9 cellular contexts compared by ENCODE assay signal in genomic region chr12:26473291-26473690, GRCh38.
DNase-seq lines count a peak whose midpoint lies in the region; ATAC-seq and TF ChIP-seq lines count a peak whose summit lies in the region.
"Had no signal": no experiment of that assay in that cellular context is flagged by ENCODE, and none has a peak within 500 bp of the region (broad histone marks: within the 10 kb centered on the region; RNA-seq: fewer than 3 reads in every experiment).

No MANE protein-coding gene starts in this region.

- H3K4me3 Mint-ChIP-seq in CD4-positive, CD25-positive, alpha-beta regulatory T cell: no peak overlapping the region
- no peak overlapping the region for H3K4me3 Mint-ChIP-seq in Caco-2 (ENCODE audit: unreplicated experiment)

- H3K4me1 Mint-ChIP-seq in CD4-positive, CD25-positive, alpha-beta regulatory T cell: peaks cover 0 to 12% (median 3%) of the 10 kb centered on the region in 4 donors
- no peaks in the 10 kb centered on the region for H3K4me1 Mint-ChIP-seq in Caco-2 (ENCODE audit: low read depth, unreplicated experiment)

- DNase-seq in CD4-positive, CD25-positive, alpha-beta regulatory T cell: no peak
- DNase-seq in amniotic epithelial cell (ENCODE audit: low read depth) (peak; percentile 13), NCI-H1105 treated with DMSO at 0.1 percent for 48 hours (lab: John Stamatoyannopoulos, UW) (no peak), ascending aorta (ENCODE audit: low spot score in 2 of 2) (no peak), Caco-2 (no peak)
- DNase-seq in activated CD4-positive, alpha-beta T cell treated with anti-CD3 and anti-CD28 coated beads for 48 hours: no peak
- DNase-seq: tibial artery had no signal

- CTCF ChIA-PET in Caco-2 (lab: Charles Lee): no interaction called here

- TF ChIP-seq CTCF in ascending aorta (IDR thresholded peaks at IDR 0.05) (no peak), Caco-2 (IDR thresholded peaks at IDR 0.05; ENCODE audit: insufficient read depth in 1 of 2, low read depth in 1 of 2, low read length in 1 of 2, severe bottlenecking in 1 of 2, unreplicated experiment in 1 of 2) (no peak)

- POLR2A ChIA-PET in Caco-2 (lab: Charles Lee): no interaction called here

- H3K9me3 Mint-ChIP-seq in CD4-positive, CD25-positive, alpha-beta regulatory T cell: no peaks in the 10 kb centered on the region
- peaks cover 19% of the 10 kb centered on the region for H3K9me3 Mint-ChIP-seq in Caco-2 (ENCODE audit: unreplicated experiment)

- H3K36me3 ChIP-seq in CD4-positive, CD25-positive, alpha-beta regulatory T cell (ENCODE audit: control insufficient read depth, insufficient read depth, low read length): peaks cover 20% of the 10 kb centered on the region
- H3K36me3 ChIP-seq in ascending aorta (peaks cover 0 to 16% of the 10 kb centered on the region in 2 donors), Caco-2 (ENCODE audit: control insufficient read depth, insufficient read depth, low read length) (no peaks in the 10 kb centered on the region)

- no peak overlapping the region for H3K27ac ChIP-seq in CD4-positive, CD25-positive, alpha-beta regulatory T cell (ENCODE audit: insufficient read depth, low read length, poor library complexity, severe bottlenecking)
- no peak overlapping the region for H3K27ac ChIP-seq in ascending aorta
- H3K27ac ChIP-seq: tibial artery had no signal

- no peaks in the 10 kb centered on the region for H3K9me3 ChIP-seq in CD4-positive, CD25-positive, alpha-beta regulatory T cell (ENCODE audit: control insufficient read depth in 2 of 2, low read length in 2 of 2)
- no peaks in the 10 kb centered on the region for H3K9me3 ChIP-seq in ascending aorta
- no peaks in the 10 kb centered on the region for H3K9me3 ChIP-seq in Caco-2
- H3K9me3 ChIP-seq: tibial artery had no signal

- peak; percentile 57 to 62 for ATAC-seq in CD4-positive, CD25-positive, alpha-beta regulatory T cell (ENCODE audit: low read depth in 2 of 2)
- peak; percentile 94 for ATAC-seq in GM21360 (IDR thresholded peaks at IDR 0.05; ENCODE audit: unreplicated experiment)
- ATAC-seq in HG03469 (IDR thresholded peaks at IDR 0.05; ENCODE audit: unreplicated experiment): peak; percentile 85

- BruUV-seq in Caco-2 (replicated peaks; lab: Mats Ljungman, UMichigan): no TSS peak

- no peak overlapping the region for H3K4me3 ChIP-seq in CD4-positive, CD25-positive, alpha-beta regulatory T cell (ENCODE audit: low read depth, low read length)
- H3K4me3 ChIP-seq in ascending aorta: no peak overlapping the region
- no peak overlapping the region for H3K4me3 ChIP-seq in Caco-2 (ENCODE audit: low read depth, low read length)
- H3K4me3 ChIP-seq: tibial artery had no signal

- H3K27me3 Mint-ChIP-seq in CD4-positive, CD25-positive, alpha-beta regulatory T cell: no peaks in the 10 kb centered on the region
- H3K27me3 Mint-ChIP-seq in Caco-2 (ENCODE audit: insufficient read depth, unreplicated experiment): no peaks in the 10 kb centered on the region

- peak overlapping the region in 1 of 3 donors; percentile 34 for H3K27ac Mint-ChIP-seq in CD4-positive, CD25-positive, alpha-beta regulatory T cell
- no peak overlapping the region for H3K27ac Mint-ChIP-seq in Caco-2 (ENCODE audit: unreplicated experiment)

- intact Hi-C loops in ascending aorta (cut with DNase I): no loop called here
- intact Hi-C loops in Caco-2 (cut with micrococcal nuclease; ENCODE audit: unreplicated experiment): no loop called here

- H3K27me3 ChIP-seq in CD4-positive, CD25-positive, alpha-beta regulatory T cell (ENCODE audit: control insufficient read depth, insufficient read depth, low read length): no peaks in the 10 kb centered on the region
- H3K27me3 ChIP-seq in ascending aorta (no peaks in the 10 kb centered on the region), Caco-2 (replicated peaks; ENCODE audit: control insufficient read depth, insufficient read depth, low read length) (no peaks in the 10 kb centered on the region)
- H3K27me3 ChIP-seq: tibial artery had no signal

- no peaks in the 10 kb centered on the region for H3K4me1 ChIP-seq in CD4-positive, CD25-positive, alpha-beta regulatory T cell (ENCODE audit: control insufficient read depth, insufficient read depth, low read length, poor library complexity, severe bottlenecking)
- no peaks in the 10 kb centered on the region for H3K4me1 ChIP-seq in ascending aorta
- H3K4me1 ChIP-seq in Caco-2: no peaks in the 10 kb centered on the region
- H3K4me1 ChIP-seq: tibial artery had no signal

- H3K36me3 Mint-ChIP-seq in CD4-positive, CD25-positive, alpha-beta regulatory T cell: peaks cover 61% of the 10 kb centered on the region
- peaks cover 11% of the 10 kb centered on the region for H3K36me3 Mint-ChIP-seq in Caco-2 (ENCODE audit: insufficient read depth, unreplicated experiment)
